ENCODE assay signal across 9 cellular contexts in genomic region chr17:57045868-57046671, GRCh38. TPM values are rescaled to one million over a fixed set of nuclear protein-coding genes. Genes with fewer than 3 reads are reported as not detected.
A peak's percentile ranks its signal among the peaks of the same experiment; 100 is the strongest.
DNase-seq lines count a peak whose midpoint lies in the region; ATAC-seq and TF ChIP-seq lines count a peak whose summit lies in the region.
"Had no signal": no experiment of that assay in that cellular context is flagged by ENCODE, and none has a peak within 500 bp of the region (broad histone marks: within the 10 kb centered on the region; RNA-seq: fewer than 3 reads in every experiment).

No MANE protein-coding gene starts in this region.

- CTCF ChIA-PET in activated CD8-positive, alpha-beta T cell treated with anti-CD3 and anti-CD28 coated beads for 36 hours (lab: Charles Lee) = interaction anchor here (1.5 kb wide), 1 partner anchor 36 kb away, joined by 3 read pairs; no protein-coding TSS in a partner anchor

- no peaks in the 10 kb centered on the region for H3K36me3 Mint-ChIP-seq in activated CD8-positive, alpha-beta T cell treated with anti-CD3 and anti-CD28 coated beads for 36 hours (ENCODE audit: low read depth)
- H3K36me3 Mint-ChIP-seq in endothelial cell (ENCODE audit: low read depth, unreplicated experiment) = no peaks in the 10 kb centered on the region
- H3K36me3 Mint-ChIP-seq: brain had no signal

- H3K27me3 Mint-ChIP-seq in activated CD8-positive, alpha-beta T cell treated with anti-CD3 and anti-CD28 coated beads for 36 hours = peaks cover 45% of the 10 kb centered on the region
- H3K27me3 Mint-ChIP-seq in endothelial cell (ENCODE audit: unreplicated experiment) = peaks cover 2% of the 10 kb centered on the region

- ATAC-seq in HG02798 (IDR thresholded peaks at IDR 0.05; ENCODE audit: poor library complexity, unreplicated experiment) = peak; percentile 81
- ATAC-seq in activated CD8-positive, alpha-beta T cell treated with anti-CD3 and anti-CD28 coated beads for 36 hours = peak; percentile 70

- no peak overlapping the region for H3K27ac ChIP-seq in skeletal muscle tissue (ENCODE audit: low read depth, low read length)

- peaks cover 11 to 20% (median 11%) of the 10 kb centered on the region in 3 donors for H3K27me3 ChIP-seq in skeletal muscle tissue (ENCODE audit: control insufficient read depth in 3 of 3, insufficient read depth in 3 of 3, low read length in 3 of 3)

- peaks cover 20% of the 10 kb centered on the region for H3K4me1 Mint-ChIP-seq in activated CD8-positive, alpha-beta T cell treated with anti-CD3 and anti-CD28 coated beads for 36 hours (ENCODE audit: low read depth)
- H3K4me1 Mint-ChIP-seq in endothelial cell (ENCODE audit: unreplicated experiment) = no peaks in the 10 kb centered on the region

- intact Hi-C loops in activated CD8-positive, alpha-beta T cell treated with anti-CD3 and anti-CD28 coated beads for 36 hours (cut with micrococcal nuclease) = no loop called here

- peak overlapping the region; percentile 18 for H3K4me3 ChIP-seq in fibroblast of villous mesenchyme (ENCODE audit: low read depth, low read length)
- H3K4me3 ChIP-seq in skeletal muscle tissue (ENCODE audit: low read length in 3 of 3) = peak overlapping the region; percentile 59 to 70 (median 66)

- TF ChIP-seq CTCF in activated CD8-positive, alpha-beta T cell treated with anti-CD3 and anti-CD28 coated beads for 36 hours (IDR thresholded peaks at IDR 0.05) = no peak
- no peak for TF ChIP-seq CTCF in fibroblast of villous mesenchyme (IDR thresholded peaks at IDR 0.05; ENCODE audit: insufficient read depth, low read depth, low read length)
- TF ChIP-seq CTCF in endothelial cell (IDR thresholded peaks at IDR 0.05; ENCODE audit: unreplicated experiment) = no peak

- H3K27ac Mint-ChIP-seq in activated CD8-positive, alpha-beta T cell treated with anti-CD3 and anti-CD28 coated beads for 36 hours = peak overlapping the region; percentile 44
- H3K27ac Mint-ChIP-seq in endothelial cell (ENCODE audit: unreplicated experiment) = no peak overlapping the region
- H3K27ac Mint-ChIP-seq: brain had no signal

- peak overlapping the region; percentile 69 for H3K4me3 Mint-ChIP-seq in activated CD8-positive, alpha-beta T cell treated with anti-CD3 and anti-CD28 coated beads for 36 hours
- no peak overlapping the region for H3K4me3 Mint-ChIP-seq in endothelial cell (ENCODE audit: unreplicated experiment)
- H3K4me3 Mint-ChIP-seq: brain had no signal

- H3K9me3 ChIP-seq in skeletal muscle tissue (ENCODE audit: control insufficient read depth in 3 of 3, low read length in 3 of 3) = no peaks in the 10 kb centered on the region

- DNase-seq in EL (peak; percentile 32), fibroblast of villous mesenchyme (ENCODE audit: low read depth) (no peak), NCI-H1105 (lab: John Stamatoyannopoulos, UW) (no peak), anterior cingulate cortex (lab: John Stamatoyannopoulos, UW) (no peak), endothelial cell (ENCODE audit: low spot score) (no peak)
- peak; percentile 56 for DNase-seq in activated CD8-positive, alpha-beta T cell treated with anti-CD3 and anti-CD28 coated beads for 36 hours

- POLR2A ChIA-PET in activated CD8-positive, alpha-beta T cell treated with anti-CD3 and anti-CD28 coated beads for 36 hours (lab: Charles Lee) = interaction anchor here (1.3 to 1.5 kb wide), 2 partner anchors 39 kb away, joined by 4 to 5 read pairs; partner anchors contain the start of gene AKAP1

- H3K9me3 Mint-ChIP-seq in activated CD8-positive, alpha-beta T cell treated with anti-CD3 and anti-CD28 coated beads for 36 hours = no peaks in the 10 kb centered on the region
- no peaks in the 10 kb centered on the region for H3K9me3 Mint-ChIP-seq in endothelial cell (ENCODE audit: unreplicated experiment)
- H3K9me3 Mint-ChIP-seq: brain had no signal

- peaks cover 15 to 20% (median 19%) of the 10 kb centered on the region in 3 donors for H3K4me1 ChIP-seq in skeletal muscle tissue (ENCODE audit: control insufficient read depth in 3 of 3, insufficient read depth in 3 of 3, low read length in 3 of 3)

- H3K9ac ChIP-seq in skeletal muscle tissue (ENCODE audit: low read depth in 1 of 3, low read length in 3 of 3) = peak overlapping the region; percentile 21 to 68 (median 53)

- H3K36me3 ChIP-seq in skeletal muscle tissue (ENCODE audit: control insufficient read depth in 3 of 3, insufficient read depth in 3 of 3, low read length in 3 of 3) = no peaks in the 10 kb centered on the region

RNA-seq across cellular contexts. Expression of gene AKAP1, which starts 39.0 kb away (rescaled TPM):
- 10 to 100 TPM; 27.3 to 28.6 TPM for total RNA-seq in activated CD8-positive, alpha-beta T cell treated with anti-CD3 and anti-CD28 coated beads for 36 hours
- total RNA-seq in fibroblast of villous mesenchyme (15.1 and 18.1 TPM in 2 replicates), skeletal muscle tissue (63.7 TPM), endothelial cell (ENCODE audit: unreplicated experiment) (24.6 TPM)

Comparison
In these comparisons a context has a peak if more than half of its experiments do, and no peak if none do; other contexts are left out.
1. DNase-seq: peak in EL (single experiment) and activated CD8-positive, alpha-beta T cell treated with anti-CD3 and anti-CD28 coated beads for 36 hours (single experiment); none in fibroblast of villous mesenchyme (single experiment), NCI-H1105 (single experiment), anterior cingulate cortex (0 of 58) and endothelial cell (single experiment).